In the genomic region with DNA sequence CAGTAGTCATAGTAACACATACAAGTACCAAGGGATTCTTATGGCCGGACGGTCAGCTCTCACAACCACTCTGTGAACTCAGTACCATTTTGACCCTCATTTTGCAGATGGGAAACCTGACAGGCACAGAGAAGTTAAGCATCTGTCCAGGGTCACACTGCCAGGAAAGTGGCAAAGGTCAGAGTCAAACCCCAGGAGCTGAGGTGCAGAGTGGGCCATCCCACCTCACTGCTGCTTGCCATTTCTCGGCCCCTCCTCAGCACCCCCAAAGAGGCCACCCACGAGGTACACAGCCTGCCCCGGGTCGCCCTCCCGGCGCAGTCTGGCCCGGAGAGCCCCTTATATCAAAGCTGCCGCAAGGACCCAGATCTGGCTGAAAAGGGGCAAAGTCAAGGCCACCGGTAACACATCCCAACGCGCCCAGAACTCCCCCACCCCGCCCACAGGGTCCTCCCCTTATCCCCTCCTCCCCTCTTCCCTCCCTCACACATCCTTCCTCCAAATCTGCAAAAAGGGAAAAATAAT, we compare ENCODE assay signal across 8 cellular contexts. TPM values are rescaled to one million over a fixed set of nuclear protein-coding genes. Genes with fewer than 3 reads are reported as not detected.
A peak's percentile ranks its signal among the peaks of the same experiment; 100 is the strongest.
DNase-seq lines count a peak whose midpoint lies in the region; ATAC-seq and TF ChIP-seq lines count a peak whose summit lies in the region.

No MANE protein-coding gene starts in this region.

- peaks cover 51% of the 10 kb centered on the region for H3K4me1 Mint-ChIP-seq in chondrocyte (ENCODE audit: low read depth)

- peak overlapping the region; percentile 85 for H3K4me3 Mint-ChIP-seq in chondrocyte (ENCODE audit: unreplicated experiment)

- no peaks in the 10 kb centered on the region for H3K36me3 Mint-ChIP-seq in chondrocyte (ENCODE audit: low read depth)

- POLR2A ChIA-PET in A673 (lab: Charles Lee; ENCODE audit: low non-redundant PET) = interaction anchor here (0.6 kb wide), 1 partner anchor 125 kb away, joined by 3 read pairs; no protein-coding TSS in a partner anchor

- ATAC-seq in GM18519 (IDR thresholded peaks at IDR 0.05; ENCODE audit: low FRiP score, unreplicated experiment) (no peak), esophagus mucosa (no peak), GM19463 (IDR thresholded peaks at IDR 0.05; ENCODE audit: unreplicated experiment) (no peak)

- no peaks in the 10 kb centered on the region for H3K27me3 Mint-ChIP-seq in chondrocyte (ENCODE audit: low read depth)

- peak overlapping the region; percentile 78 for H3K27ac Mint-ChIP-seq in chondrocyte (ENCODE audit: unreplicated experiment)

- peaks cover 55% of the 10 kb centered on the region for H3K4me1 ChIP-seq in A673 (ENCODE audit: insufficient read depth, low read length, poor library complexity, severe bottlenecking)
- H3K4me1 ChIP-seq in HUES64 (ENCODE audit: insufficient read depth, low read length) = peaks cover 36% of the 10 kb centered on the region
- peaks cover 4 to 57% of the 10 kb centered on the region in 2 donors for H3K4me1 ChIP-seq in muscle layer of duodenum (ENCODE audit: control insufficient read depth in 1 of 2, insufficient read depth in 2 of 2, low read length in 2 of 2)

- H3K9ac ChIP-seq in HUES64 (ENCODE audit: low read depth, low read length) = 0 out of 2 replicates have a peak overlapping the region, but pooled peaks have one; percentile 86

- H3K9me3 Mint-ChIP-seq in chondrocyte (ENCODE audit: low read depth) = no peaks in the 10 kb centered on the region

- intact Hi-C loops in A673 (cut with micrococcal nuclease; ENCODE audit: unreplicated experiment) = loop anchor here (2.0 to 5.0 kb wide), 5 partner anchors 38 to 192 kb away; no protein-coding TSS in a partner anchor

- DNase-seq in A673 (ENCODE audit: low spot score) = no peak
- peak; percentile 65 for DNase-seq in chondrocyte (ENCODE audit: low spot score)
- no peak for DNase-seq in NCI-H146 (lab: John Stamatoyannopoulos, UW)

- H3K27me3 ChIP-seq in A673 (replicated peaks; ENCODE audit: insufficient read depth, low read depth, low read length, poor library complexity) = no peaks in the 10 kb centered on the region
- H3K27me3 ChIP-seq in HUES64 (ENCODE audit: insufficient read depth, low read length) = no peaks in the 10 kb centered on the region
- no peaks in the 10 kb centered on the region for H3K27me3 ChIP-seq in muscle layer of duodenum (ENCODE audit: low read depth, low read length)

- H3K27ac ChIP-seq in A673 (ENCODE audit: low read depth, low read length, poor library complexity, severe bottlenecking) (peak overlapping the region; percentile 97), HUES64 (ENCODE audit: low read depth, low read length) (peak overlapping the region; percentile 94; the same call in 1 of the 2 replicates), muscle layer of duodenum (ENCODE audit: low read length) (peak overlapping the region; percentile 69)

- no peaks in the 10 kb centered on the region for H3K9me3 ChIP-seq in A673 (ENCODE audit: low read depth, low read length, poor library complexity, severe bottlenecking)
- H3K9me3 ChIP-seq in HUES64 (ENCODE audit: insufficient read depth, low read depth, low read length) = no peaks in the 10 kb centered on the region
- H3K9me3 ChIP-seq in muscle layer of duodenum (ENCODE audit: control insufficient read depth in 1 of 2, low read length in 2 of 2) = no peaks in the 10 kb centered on the region

- BruUV-seq in A673 (replicated peaks; lab: Mats Ljungman, UMichigan) = TSS peak; percentile 45

- CTCF ChIA-PET in A673 (lab: Charles Lee) = no interaction called here

- WGBS in HUES64 = 2% methylated on average over 14 of the region's 14 CpGs

- H3K36me3 ChIP-seq in A673 (ENCODE audit: insufficient read depth, low read length, poor library complexity, severe bottlenecking) = no peaks in the 10 kb centered on the region
- H3K36me3 ChIP-seq in HUES64 (ENCODE audit: insufficient read depth, low read length) = no peaks in the 10 kb centered on the region
- no peaks in the 10 kb centered on the region for H3K36me3 ChIP-seq in muscle layer of duodenum (ENCODE audit: control insufficient read depth in 1 of 2, insufficient read depth in 2 of 2, low read length in 2 of 2)

- H3K4me3 ChIP-seq in A673 (ENCODE audit: low read depth, low read length, poor library complexity, severe bottlenecking) (peak overlapping the region; percentile 92), HUES64 (ENCODE audit: low read length) (peak overlapping the region; percentile 86), muscle layer of duodenum (ENCODE audit: low read depth in 1 of 2, low read length in 2 of 2) (peak overlapping the region; percentile 69 to 90)

- TF ChIP-seq CTCF in A673 (conservative IDR thresholded peaks at IDR 0.05; ENCODE audit: low read depth, low read length) (no peak), chondrocyte (IDR thresholded peaks at IDR 0.05) (no peak)

RNA-seq across cellular contexts. Expression of a gene that starts 1.7 kb away (rescaled TPM):
- total RNA-seq in A673 (2021) (227 and 276 TPM in 2 replicates), chondrocyte (327 to 390 TPM (median 348 TPM) in 3 replicates), esophagus mucosa (60.3 TPM)
- 103 TPM for polyA plus RNA-seq in HUES64 (2013, experiment 1 of 2)
- 118 TPM for polyA plus RNA-seq in HUES64 (2013, experiment 2 of 2)
